ENCODE assay signal across 24 cellular contexts in the genomic region with DNA sequence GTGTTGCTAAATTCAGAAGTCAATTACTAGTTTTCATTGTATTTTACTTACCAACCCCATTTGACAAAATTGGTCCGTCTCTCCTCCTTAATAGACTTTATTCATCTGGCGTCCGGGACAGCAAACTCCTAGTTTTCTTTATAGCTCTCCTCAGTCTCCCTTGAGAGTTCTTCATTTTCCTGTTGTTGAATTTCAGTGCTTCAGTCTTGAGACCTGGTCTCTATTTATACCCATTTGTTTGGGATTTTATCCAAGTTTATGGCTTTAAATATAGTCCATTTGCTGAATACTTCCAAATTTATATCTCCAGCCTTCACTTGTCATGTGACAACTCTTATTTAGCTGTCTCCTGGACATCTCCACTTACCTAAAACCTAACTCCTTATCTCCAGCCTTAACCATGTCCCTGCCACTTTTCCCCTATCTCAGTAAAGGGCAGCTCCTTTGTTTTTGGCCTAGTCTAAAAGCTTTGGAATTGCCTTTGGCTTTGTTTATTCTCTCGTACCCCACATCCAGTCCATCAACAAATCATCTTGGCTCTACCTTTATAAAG. TPM values are rescaled to one million over a fixed set of nuclear protein-coding genes. Genes with fewer than 3 reads are reported as not detected.
DNase-seq lines count a peak whose midpoint lies in the region; ATAC-seq and TF ChIP-seq lines count a peak whose summit lies in the region.
"Had no signal": no experiment of that assay in that cellular context is flagged by ENCODE, and none has a peak within 500 bp of the region (broad histone marks: within the 10 kb centered on the region; RNA-seq: fewer than 3 reads in every experiment).

No MANE protein-coding gene starts in this region.

- H3K27ac Mint-ChIP-seq in H9 = no peak overlapping the region
- no peak overlapping the region for H3K27ac Mint-ChIP-seq in activated naive CD4-positive, alpha-beta T cell treated with anti-CD3 and anti-CD28 coated beads for 36 hours
- H3K27ac Mint-ChIP-seq: CD8-positive, alpha-beta T cell had no signal

- no peak overlapping the region for H4K91ac ChIP-seq in H9 (ENCODE audit: insufficient read length, low read depth, low read length)

- no peak overlapping the region for H3K56ac ChIP-seq in H9 (ENCODE audit: insufficient read length, low read depth, low read length)

- no peak overlapping the region for H2BK20ac ChIP-seq in H9 (ENCODE audit: low read depth, low read length, poor library complexity, severe bottlenecking)

- WGBS in right cardiac atrium = 63% methylated on average over 4 of the region's 4 CpGs
- WGBS in H9 (ENCODE audit: extremely low coverage, insufficient read length, low lambda C conversion rate) = no CpG with 5 or more reads among the region's 4 CpGs

- H3K23ac ChIP-seq in H9 (ENCODE audit: insufficient read length, low read depth, low read length) = no peak overlapping the region

- intact Hi-C loops in Right ventricle myocardium superior (cut with DNase I) = no loop called here
- intact Hi-C loops in right cardiac atrium (cut with DNase I) = no loop called here
- intact Hi-C loops in left ventricle myocardium superior (cut with micrococcal nuclease) = no loop called here
- intact Hi-C loops in activated naive CD4-positive, alpha-beta T cell treated with anti-CD3 and anti-CD28 coated beads for 36 hours (cut with micrococcal nuclease) = no loop called here

- H3K9me3 ChIP-seq in right cardiac atrium (ENCODE audit: control insufficient read depth, low read length) (no peaks in the 10 kb centered on the region), H9 (ENCODE audit: control insufficient read depth, low read depth, low read length) (no peaks in the 10 kb centered on the region), thoracic aorta (no peaks in the 10 kb centered on the region)
- H3K9me3 ChIP-seq: SK-N-SH had no signal

- CTCF ChIA-PET in activated naive CD4-positive, alpha-beta T cell treated with anti-CD3 and anti-CD28 coated beads for 36 hours (lab: Charles Lee) = no interaction called here

- H3K36me3 ChIP-seq in thoracic aorta = no peaks in the 10 kb centered on the region

- no peak overlapping the region for H2AK5ac ChIP-seq in H9 (ENCODE audit: insufficient read length, low read length)

- peaks cover 26 to 35% of the 10 kb centered on the region in 2 experiments for H3K4me1 Mint-ChIP-seq in H9
- peaks cover 29% of the 10 kb centered on the region for H3K4me1 Mint-ChIP-seq in activated naive CD4-positive, alpha-beta T cell treated with anti-CD3 and anti-CD28 coated beads for 36 hours (ENCODE audit: low read depth)

- H4K20me1 ChIP-seq in H9 (ENCODE audit: control insufficient read depth, insufficient read depth, insufficient read length) = no peaks in the 10 kb centered on the region

- H3K4ac ChIP-seq in H9 (ENCODE audit: low read depth, low read length) = no peak overlapping the region

- H3K4me1 ChIP-seq in right cardiac atrium (ENCODE audit: control insufficient read depth, insufficient read depth, low read length) (peaks cover 6% of the 10 kb centered on the region), H9 (ENCODE audit: insufficient read depth, low read length) (peaks cover 7% of the 10 kb centered on the region; the same call in 1 of the 2 replicates), thoracic aorta (ENCODE audit: control insufficient read depth in 1 of 2, low read depth in 2 of 2) (peaks cover 35 to 53% of the 10 kb centered on the region in 2 donors)

- H4K8ac ChIP-seq in H9 (replicated peaks; ENCODE audit: insufficient read length, low read depth, low read length) = no peak overlapping the region

- no peak overlapping the region for H3T11ph ChIP-seq in H9 (ENCODE audit: low read length)

- no peak overlapping the region for H3K4me2 ChIP-seq in H9 (ENCODE audit: insufficient read depth, insufficient read length, low read length)
- H3K4me2 ChIP-seq: KMS-11, SK-N-SH had no signal

- TF ChIP-seq CTCF in H9 (conservative IDR thresholded peaks at IDR 0.05) = no peak
- TF ChIP-seq CTCF in thoracic aorta (IDR thresholded peaks at IDR 0.05) = no peak

- H3K79me1 ChIP-seq in H9 (ENCODE audit: insufficient read depth, low read depth, low read length, poor library complexity, severe bottlenecking) = no peaks in the 10 kb centered on the region

- no peak overlapping the region for H3K4me3 Mint-ChIP-seq in H9
- H3K4me3 Mint-ChIP-seq in activated naive CD4-positive, alpha-beta T cell treated with anti-CD3 and anti-CD28 coated beads for 36 hours = no peak overlapping the region
- H3K4me3 Mint-ChIP-seq: CD8-positive, alpha-beta T cell had no signal

- H2BK15ac ChIP-seq in H9 (ENCODE audit: low read depth, low read length) = no peak overlapping the region

- peaks cover 0 to 4% (median 2%) of the 10 kb centered on the region in 3 experiments; a peak in 1 of 7 replicates for H3K36me3 Mint-ChIP-seq in H9 (ENCODE audit: insufficient read depth in 1 of 3, low read depth in 3 of 3)
- peaks cover 7% of the 10 kb centered on the region for H3K36me3 Mint-ChIP-seq in activated naive CD4-positive, alpha-beta T cell treated with anti-CD3 and anti-CD28 coated beads for 36 hours (ENCODE audit: low read depth)

- H3K9ac ChIP-seq in H9 (ENCODE audit: extremely low read depth, insufficient read length, low read length) = no peak overlapping the region
- H3K9ac ChIP-seq: KMS-11, SK-N-SH had no signal

- H2BK12ac ChIP-seq in H9 (ENCODE audit: insufficient read length, low read depth, low read length) = no peak overlapping the region

- no peaks in the 10 kb centered on the region for H3K27me3 Mint-ChIP-seq in H9 (ENCODE audit: low read depth)
- H3K27me3 Mint-ChIP-seq in activated naive CD4-positive, alpha-beta T cell treated with anti-CD3 and anti-CD28 coated beads for 36 hours (ENCODE audit: low read depth) = no peaks in the 10 kb centered on the region

- no peaks in the 10 kb centered on the region for H3K9me3 Mint-ChIP-seq in H9
- H3K9me3 Mint-ChIP-seq in activated naive CD4-positive, alpha-beta T cell treated with anti-CD3 and anti-CD28 coated beads for 36 hours = peaks cover 2% of the 10 kb centered on the region

- no peak overlapping the region for H2BK5ac ChIP-seq in H9 (ENCODE audit: insufficient read length, low read length)

- no peak overlapping the region for H3K14ac ChIP-seq in H9 (ENCODE audit: insufficient read depth, low read length)

- ATAC-seq in Right ventricle myocardium superior (ENCODE audit: poor library complexity) = peak; percentile 14
- no peak for ATAC-seq in right cardiac atrium
- peak; percentile 60 for ATAC-seq in left ventricle myocardium superior
- no peak for ATAC-seq in thoracic aorta (ENCODE audit: insufficient number of reproducible peaks, low FRiP score, low read depth)
- ATAC-seq in HG03354 (IDR thresholded peaks at IDR 0.05; ENCODE audit: poor library complexity, severe bottlenecking, unreplicated experiment) = no peak
- ATAC-seq: CD8-positive, alpha-beta T cell; GM12878 had no signal

- no peak overlapping the region for H3K4me3 ChIP-seq in right cardiac atrium (ENCODE audit: low read length)
- peak overlapping the region; percentile 7 for H3K4me3 ChIP-seq in thoracic aorta
- H3K4me3 ChIP-seq: GM12878 had no signal

- DNase-seq in Right ventricle myocardium superior (no peak), right cardiac atrium (no peak), H9 (no peak), left ventricle myocardium superior (no peak), thoracic aorta (ENCODE audit: low spot score) (no peak), NCI-H1105 (lab: John Stamatoyannopoulos, UW) (no peak)
- no peak for DNase-seq in activated naive CD4-positive, alpha-beta T cell treated with anti-CD3 and anti-CD28 coated beads for 36 hours
- DNase-seq: ACHN; C1 segment of cervical spinal cord; CD8-positive, alpha-beta T cell; DND-41; HCEC 1CT; NCI-H1092 treated with DMSO at 0.1 percent for 48 hours; NCI-H146; NCI-H2029 treated with DMSO at 0.1 percent for 48 hours; NCI-H2171; NCI-H524 treated with DMSO at 0.1 percent for 48 hours; NCI-H82; SHP77 treated with DMSO at 0.1 percent for 48 hours; SK-N-SH had no signal

- no peak overlapping the region for H3K18ac ChIP-seq in H9 (ENCODE audit: insufficient read length, low read depth, low read length)

- no peaks in the 10 kb centered on the region for H3K27me3 ChIP-seq in right cardiac atrium (ENCODE audit: control insufficient read depth, insufficient read depth)
- no peaks in the 10 kb centered on the region for H3K27me3 ChIP-seq in H9 (ENCODE audit: insufficient read depth, low read length)
- no peaks in the 10 kb centered on the region for H3K27me3 ChIP-seq in thoracic aorta (replicated peaks; ENCODE audit: insufficient read depth)

- no peak overlapping the region for H2BK120ac ChIP-seq in H9 (ENCODE audit: low read depth, low read length, poor library complexity, severe bottlenecking)

- no peak overlapping the region for H4K5ac ChIP-seq in H9 (ENCODE audit: insufficient read length, low read depth, low read length)

- H3K27ac ChIP-seq in right cardiac atrium (ENCODE audit: low read length) (no peak overlapping the region), H9 (ENCODE audit: insufficient read length, low read depth, low read length) (peak overlapping the region; percentile 40), thoracic aorta (peak overlapping the region in 1 of 2 donors; percentile 28)
- H3K27ac ChIP-seq: 22Rv1, KMS-11 had no signal

- H3K79me2 ChIP-seq in H9 (ENCODE audit: insufficient read depth, low read length) = peaks cover 23% of the 10 kb centered on the region; the same call in 1 of the 2 replicates

- no peak overlapping the region for H2AFZ ChIP-seq in H9 (ENCODE audit: low read length)

- no peaks in the 10 kb centered on the region for H3K23me2 ChIP-seq in H9 (ENCODE audit: insufficient read length, low read depth, low read length, poor library complexity, severe bottlenecking)

RNA-seq across cellular contexts. Expression of gene KTN1, which starts 23.5 kb away (rescaled TPM):
- total RNA-seq in Right ventricle myocardium superior = 274 TPM
- total RNA-seq in right cardiac atrium = 100 to 1,000 TPM; 187 to 232 (median 214) TPM
- 146 TPM for polyA plus RNA-seq in right cardiac atrium
- 122 and 128 TPM in 2 replicates for total RNA-seq in H9 (2021)
- total RNA-seq in left ventricle myocardium superior = 290 TPM
- total RNA-seq in thoracic aorta = 100 to 1,000 TPM; 122 to 173 TPM
- total RNA-seq in activated naive CD4-positive, alpha-beta T cell treated with anti-CD3 and anti-CD28 coated beads for 36 hours = 10 to 100 TPM; 90.0 to 94.1 TPM

Comparison
In these comparisons a context has a peak if more than half of its experiments do, and no peak if none do; other contexts are left out.
1. ATAC-seq: peak in Right ventricle myocardium superior (single experiment) and left ventricle myocardium superior (single experiment); none in right cardiac atrium (0 of 2), thoracic aorta (single experiment) and HG03354 (single experiment).